20 cellular contexts compared by ENCODE assay signal in genomic region chr2:15048000-15048399, GRCh38.
"Had no signal": no experiment of that assay in that cellular context is flagged by ENCODE, and none has a peak within 500 bp of the region (broad histone marks: within the 10 kb centered on the region; RNA-seq: fewer than 3 reads in every experiment).

No MANE protein-coding gene starts in this region.

- H3K4me1 Mint-ChIP-seq: activated CD4-positive, alpha-beta memory T cell treated with anti-CD3 and anti-CD28 coated beads, Interleukin-2, amount 10 ng/mL, durations not matched to agents 7 days and 5 days had no signal

- H3K4me3 Mint-ChIP-seq: activated CD4-positive, alpha-beta memory T cell treated with anti-CD3 and anti-CD28 coated beads, Interleukin-2, amount 10 ng/mL, durations not matched to agents 7 days and 5 days; activated naive CD8-positive, alpha-beta T cell; activated T-cell treated with anti-CD3 and anti-CD28 coated beads, Interleukin-2, amount 50 U/mL, for 24 hours; natural killer cell treated with Interleukin-12 subunit alpha and Interleukin-12 subunit beta and Interleukin-15 and Interleukin-18, amount 100 ng/mL, for 72 hours had no signal

- H3K36me3 Mint-ChIP-seq: activated naive CD8-positive, alpha-beta T cell; natural killer cell treated with Interleukin-12 subunit alpha and Interleukin-12 subunit beta and Interleukin-15 and Interleukin-18, amount 100 ng/mL, for 72 hours had no signal

- H3K27me3 Mint-ChIP-seq: activated naive CD8-positive, alpha-beta T cell; activated T-cell treated with anti-CD3 and anti-CD28 coated beads, Interleukin-2, amount 50 U/mL, for 24 hours had no signal

- H3K27ac Mint-ChIP-seq: activated CD4-positive, alpha-beta memory T cell treated with anti-CD3 and anti-CD28 coated beads, Interleukin-2, amount 10 ng/mL, durations not matched to agents 7 days and 5 days; activated naive CD8-positive, alpha-beta T cell; activated T-cell treated with anti-CD3 and anti-CD28 coated beads, Interleukin-2, amount 50 U/mL, for 24 hours; natural killer cell treated with Interleukin-12 subunit alpha and Interleukin-12 subunit beta and Interleukin-15 and Interleukin-18, amount 100 ng/mL, for 72 hours had no signal

- DNase-seq: activated CD4-positive, alpha-beta memory T cell treated with anti-CD3 and anti-CD28 coated beads, Interleukin-2, amount 10 ng/mL, durations not matched to agents 7 days and 5 days; activated CD4-positive, alpha-beta T cell treated with anti-CD3 and anti-CD28 coated beads for 4 hours; activated effector memory CD4-positive, alpha-beta T cell treated with Interleukin-2 at 50 U/mL for 16 hours; activated T-cell treated with anti-CD3 and anti-CD28 coated beads, Interleukin-2, amount 50 U/mL, for 24 hours; amniotic stem cell; central memory CD4-positive, alpha-beta T cell; colonic mucosa; esophagus squamous epithelium; hippocampal formation; mesenchymal stem cell; nucleus accumbens; stimulated activated CD4-positive, alpha-beta T cell treated with anti-CD3 and anti-CD28 coated beads, Interleukin-15, amount 100 ng/mL, for 24 hours; stimulated activated CD4-positive, alpha-beta T cell treated with anti-CD3 and anti-CD28 coated beads, Interleukin-4, amount 100 ng/mL, for 24 hours; stimulated activated naive CD4-positive, alpha-beta T cell; tibial artery; uterus had no signal

- H3K4me3 ChIP-seq: colonic mucosa, esophagus squamous epithelium, right atrium auricular region, skin epidermis, tibial artery, uterus had no signal

- H3K9me3 Mint-ChIP-seq: activated CD4-positive, alpha-beta memory T cell treated with anti-CD3 and anti-CD28 coated beads, Interleukin-2, amount 10 ng/mL, durations not matched to agents 7 days and 5 days; activated T-cell treated with anti-CD3 and anti-CD28 coated beads, Interleukin-2, amount 50 U/mL, for 24 hours; natural killer cell treated with Interleukin-12 subunit alpha and Interleukin-12 subunit beta and Interleukin-15 and Interleukin-18, amount 100 ng/mL, for 72 hours had no signal

- H3K27me3 ChIP-seq: colonic mucosa, esophagus squamous epithelium, right atrium auricular region, tibial artery, uterus had no signal

- H3K4me1 ChIP-seq: colonic mucosa, right atrium auricular region, uterus had no signal

- H3K36me3 ChIP-seq: colonic mucosa, esophagus squamous epithelium, right atrium auricular region, tibial artery, uterus had no signal

- H3K27ac ChIP-seq: colonic mucosa, esophagus squamous epithelium, right atrium auricular region, skin epidermis, tibial artery, uterus had no signal

- H3K9me3 ChIP-seq: colonic mucosa, esophagus squamous epithelium, right atrium auricular region, tibial artery, uterus had no signal
